ENCODE assay signal across 8 cellular contexts in genomic region chr10:114767589-114768393, GRCh38. TPM values are rescaled to one million over a fixed set of nuclear protein-coding genes. Genes with fewer than 3 reads are reported as not detected.
A peak's percentile ranks its signal among the peaks of the same experiment; 100 is the strongest.
DNase-seq lines count a peak whose midpoint lies in the region; ATAC-seq and TF ChIP-seq lines count a peak whose summit lies in the region.

No MANE protein-coding gene starts in this region.

- H3K4me1 Mint-ChIP-seq in activated CD8-positive, alpha-beta T cell treated with anti-CD3 and anti-CD28 coated beads, Interleukin-2, amount 10 ng/mL, durations not matched to agents 7 days and 5 days (ENCODE audit: low read depth) = peaks cover 6% of the 10 kb centered on the region
- H3K4me1 Mint-ChIP-seq in osteocyte (ENCODE audit: unreplicated experiment) = peaks cover 18% of the 10 kb centered on the region

- CTCF ChIA-PET in activated CD8-positive, alpha-beta T cell treated with anti-CD3 and anti-CD28 coated beads, Interleukin-2, amount 10 ng/mL, durations not matched to agents 7 days and 5 days (lab: Charles Lee) = interaction anchor here (1.3 kb wide), 1 partner anchor 54 kb away, joined by 4 read pairs; the partner anchor contains the start of gene FHIP2A

- H3K27me3 ChIP-seq in H7 (ENCODE audit: control insufficient read depth, insufficient read depth, low read length) = peaks cover 16% of the 10 kb centered on the region

- TF ChIP-seq CTCF in osteocyte (IDR thresholded peaks at IDR 0.05) = no peak

- no peaks in the 10 kb centered on the region for H3K36me3 ChIP-seq in H7 (replicated peaks; ENCODE audit: control insufficient read depth, insufficient read depth, low read length)

- H3K27me3 Mint-ChIP-seq in activated CD8-positive, alpha-beta T cell treated with anti-CD3 and anti-CD28 coated beads, Interleukin-2, amount 10 ng/mL, durations not matched to agents 7 days and 5 days (ENCODE audit: low read depth) = peaks cover 43% of the 10 kb centered on the region
- H3K27me3 Mint-ChIP-seq in osteocyte (ENCODE audit: unreplicated experiment) = no peaks in the 10 kb centered on the region

- peak; percentile 63 for ATAC-seq in activated CD8-positive, alpha-beta T cell treated with anti-CD3 and anti-CD28 coated beads, Interleukin-2, amount 10 ng/mL, durations not matched to agents 7 days and 5 days
- no peak for ATAC-seq in GM18511 (IDR thresholded peaks at IDR 0.05; ENCODE audit: unreplicated experiment)

- peak; percentile 54 for DNase-seq in AG20443 (ENCODE audit: low spot score)
- peak; percentile 85 for DNase-seq in H7
- no peak for DNase-seq in activated CD8-positive, alpha-beta T cell treated with anti-CD3 and anti-CD28 coated beads, Interleukin-2, amount 10 ng/mL, durations not matched to agents 7 days and 5 days
- DNase-seq in germinal center (ENCODE audit: low spot score) = peak; percentile 22
- DNase-seq in osteocyte (ENCODE audit: extremely low spot score, unreplicated experiment) = no peak
- DNase-seq in SHP77 (lab: John Stamatoyannopoulos, UW) = no peak
- DNase-seq in hepatic stellate cell (ENCODE audit: low spot score) = no peak

- H3K4me3 Mint-ChIP-seq in activated CD8-positive, alpha-beta T cell treated with anti-CD3 and anti-CD28 coated beads, Interleukin-2, amount 10 ng/mL, durations not matched to agents 7 days and 5 days = peak overlapping the region; percentile 65
- H3K4me3 Mint-ChIP-seq in osteocyte (ENCODE audit: unreplicated experiment) = peak overlapping the region; percentile 80

- peak overlapping the region; percentile 56 for H3K4me3 ChIP-seq in H7 (ENCODE audit: insufficient read depth, low read depth, low read length)

- no peaks in the 10 kb centered on the region for H3K36me3 Mint-ChIP-seq in activated CD8-positive, alpha-beta T cell treated with anti-CD3 and anti-CD28 coated beads, Interleukin-2, amount 10 ng/mL, durations not matched to agents 7 days and 5 days (ENCODE audit: low read depth)
- H3K36me3 Mint-ChIP-seq in osteocyte (ENCODE audit: unreplicated experiment) = no peaks in the 10 kb centered on the region

- H3K9me3 Mint-ChIP-seq in activated CD8-positive, alpha-beta T cell treated with anti-CD3 and anti-CD28 coated beads, Interleukin-2, amount 10 ng/mL, durations not matched to agents 7 days and 5 days (ENCODE audit: insufficient read depth) = no peaks in the 10 kb centered on the region
- no peaks in the 10 kb centered on the region for H3K9me3 Mint-ChIP-seq in osteocyte (ENCODE audit: unreplicated experiment)

- no peak overlapping the region for H3K27ac Mint-ChIP-seq in activated CD8-positive, alpha-beta T cell treated with anti-CD3 and anti-CD28 coated beads, Interleukin-2, amount 10 ng/mL, durations not matched to agents 7 days and 5 days
- H3K27ac Mint-ChIP-seq in osteocyte (ENCODE audit: unreplicated experiment) = peak overlapping the region; percentile 71

- POLR2A ChIA-PET in activated CD8-positive, alpha-beta T cell treated with anti-CD3 and anti-CD28 coated beads, Interleukin-2, amount 10 ng/mL, durations not matched to agents 7 days and 5 days (lab: Charles Lee) = no interaction called here

RNA-seq across cellular contexts. Expression of gene FHIP2A, which starts 53.8 kb away (rescaled TPM):
- 7.8 and 13.1 TPM in 2 replicates for total RNA-seq in H7 (2014; rRNA removed; shearing (Covaris generic))
- total RNA-seq in activated CD8-positive, alpha-beta T cell treated with anti-CD3 and anti-CD28 coated beads, Interleukin-2, amount 10 ng/mL, durations not matched to agents 7 days and 5 days = 10 to 100 TPM; 15.2 to 17.6 TPM
- 50.2 and 59.3 TPM in 2 replicates for total RNA-seq in osteocyte

Comparison
In these comparisons a context has a peak if more than half of its experiments do, and no peak if none do; other contexts are left out.
1. DNase-seq: peak in AG20443 (single experiment), H7 (single experiment) and germinal center (single experiment); none in activated CD8-positive, alpha-beta T cell treated with anti-CD3 and anti-CD28 coated beads, Interleukin-2, amount 10 ng/mL, durations not matched to agents 7 days and 5 days (single experiment), osteocyte (single experiment), SHP77 (0 of 2) and hepatic stellate cell (single experiment).